25 cellular contexts compared by ENCODE assay signal in genomic region chr19:6842871-6843607, GRCh38. TPM values are rescaled to one million over a fixed set of nuclear protein-coding genes. Genes with fewer than 3 reads are reported as not detected.
A peak's percentile ranks its signal among the peaks of the same experiment; 100 is the strongest.
DNase-seq lines count a peak whose midpoint lies in the region; ATAC-seq and TF ChIP-seq lines count a peak whose summit lies in the region.
"Had no signal": no experiment of that assay in that cellular context is flagged by ENCODE, and none has a peak within 500 bp of the region (broad histone marks: within the 10 kb centered on the region; RNA-seq: fewer than 3 reads in every experiment).

No MANE protein-coding gene starts in this region.

- H3K9me3 Mint-ChIP-seq in activated naive CD4-positive, alpha-beta T cell treated with anti-CD3 and anti-CD28 coated beads for 36 hours = no peaks in the 10 kb centered on the region
- no peaks in the 10 kb centered on the region for H3K9me3 Mint-ChIP-seq in T-cell
- H3K9me3 Mint-ChIP-seq in chondrocyte (ENCODE audit: low read depth) = no peaks in the 10 kb centered on the region
- H3K9me3 Mint-ChIP-seq: dendritic cell treated with granulocyte-macrophage colony-stimulating factor and Interleukin-4, amounts not matched to agents 40 ng/mL and 50 ng/mL, for 4 days; type B pancreatic cell had no signal

- peaks cover 4% of the 10 kb centered on the region for H3K4me1 Mint-ChIP-seq in activated naive CD4-positive, alpha-beta T cell treated with anti-CD3 and anti-CD28 coated beads for 36 hours (ENCODE audit: low read depth)
- peaks cover 0 to 4% (median 3%) of the 10 kb centered on the region in 3 donors for H3K4me1 Mint-ChIP-seq in T-cell
- no peaks in the 10 kb centered on the region for H3K4me1 Mint-ChIP-seq in chondrocyte (ENCODE audit: low read depth)

- peak overlapping the region; percentile 63 for H3K27ac Mint-ChIP-seq in activated naive CD4-positive, alpha-beta T cell treated with anti-CD3 and anti-CD28 coated beads for 36 hours
- H3K27ac Mint-ChIP-seq in T-cell = peak overlapping the region; percentile 65 to 75
- no peak overlapping the region for H3K27ac Mint-ChIP-seq in chondrocyte (ENCODE audit: unreplicated experiment)
- H3K27ac Mint-ChIP-seq: activated CD4-positive, alpha-beta T cell treated with anti-CD3 and anti-CD28 coated beads for 36 hours; dendritic cell treated with granulocyte-macrophage colony-stimulating factor and Interleukin-4, amounts not matched to agents 40 ng/mL and 50 ng/mL, for 4 days; type B pancreatic cell had no signal

- H3K27me3 Mint-ChIP-seq in activated naive CD4-positive, alpha-beta T cell treated with anti-CD3 and anti-CD28 coated beads for 36 hours (ENCODE audit: low read depth) = no peaks in the 10 kb centered on the region
- H3K27me3 Mint-ChIP-seq in T-cell = no peaks in the 10 kb centered on the region
- H3K27me3 Mint-ChIP-seq in chondrocyte (ENCODE audit: low read depth) = peaks cover 3% of the 10 kb centered on the region
- H3K27me3 Mint-ChIP-seq: activated CD4-positive, alpha-beta T cell treated with anti-CD3 and anti-CD28 coated beads for 36 hours; dendritic cell treated with granulocyte-macrophage colony-stimulating factor and Interleukin-4, amounts not matched to agents 40 ng/mL and 50 ng/mL, for 4 days; type B pancreatic cell had no signal

- no peaks in the 10 kb centered on the region for H3K36me3 ChIP-seq in gastroesophageal sphincter
- H3K36me3 ChIP-seq: ascending aorta, cardiac muscle cell, esophagus squamous epithelium, right lobe of liver had no signal

- H3K27me3 ChIP-seq in gastroesophageal sphincter = peaks cover 4% of the 10 kb centered on the region
- H3K27me3 ChIP-seq: ascending aorta, cardiac muscle cell, esophagus squamous epithelium, right lobe of liver had no signal

- ATAC-seq in T-cell (replicated peaks in 1 of 4) (no peak), HG02642 (IDR thresholded peaks at IDR 0.05; ENCODE audit: poor library complexity, unreplicated experiment) (no peak), gastroesophageal sphincter (no peak)
- ATAC-seq: activated CD4-positive, alpha-beta T cell treated with anti-CD3 and anti-CD28 coated beads for 36 hours; left cardiac atrium; right lobe of liver had no signal

- POLR2A ChIA-PET in T-cell (lab: Charles Lee) = interaction anchor here in 1 of 2 donors (0.6 kb wide), 1 partner anchor 190 kb away, joined by 14 read pairs; no protein-coding TSS in a partner anchor

- H3K9me3 ChIP-seq in gastroesophageal sphincter = no peaks in the 10 kb centered on the region
- H3K9me3 ChIP-seq: ascending aorta, esophagus squamous epithelium, right lobe of liver had no signal

- CTCF ChIA-PET in activated naive CD4-positive, alpha-beta T cell treated with anti-CD3 and anti-CD28 coated beads for 36 hours (lab: Charles Lee) = interaction anchor here (0.6 to 1.2 kb wide), 2 partner anchors 71 to 484 kb away, joined by 3 read pairs; partner anchors contain the start of gene VAV1
- CTCF ChIA-PET in T-cell (lab: Charles Lee) = interaction anchor here in 1 of 2 donors (0.6 to 0.7 kb wide), 2 partner anchors 47 to 599 kb away, joined by 3 to 14 read pairs; no protein-coding TSS in a partner anchor

- WGBS in gastroesophageal sphincter (ENCODE audit: low coverage in 1 of 2), 2 donors = 64 to 70% methylated on average over 4 to 5 of the region's 5 CpGs

- no peak for TF ChIP-seq POLR2A in gastroesophageal sphincter (IDR thresholded peaks at IDR 0.05)

- TF ChIP-seq CTCF in chondrocyte (IDR thresholded peaks at IDR 0.05) = no peak
- no peak for TF ChIP-seq CTCF in gastroesophageal sphincter (IDR thresholded peaks at IDR 0.05)

- no peaks in the 10 kb centered on the region for H3K4me1 ChIP-seq in gastroesophageal sphincter
- H3K4me1 ChIP-seq: ascending aorta, esophagus squamous epithelium, right lobe of liver had no signal

- no peak overlapping the region for H3K27ac ChIP-seq in gastroesophageal sphincter
- H3K27ac ChIP-seq: ascending aorta, cardiac muscle cell, esophagus squamous epithelium, right lobe of liver, RWPE1 had no signal

- no peak for TF ChIP-seq EP300 in gastroesophageal sphincter (IDR thresholded peaks at IDR 0.05)

- no peak overlapping the region for H3K4me3 Mint-ChIP-seq in activated naive CD4-positive, alpha-beta T cell treated with anti-CD3 and anti-CD28 coated beads for 36 hours
- H3K4me3 Mint-ChIP-seq in T-cell (no peak overlapping the region), chondrocyte (ENCODE audit: unreplicated experiment) (no peak overlapping the region)
- H3K4me3 Mint-ChIP-seq: activated CD4-positive, alpha-beta T cell treated with anti-CD3 and anti-CD28 coated beads for 36 hours; dendritic cell treated with granulocyte-macrophage colony-stimulating factor and Interleukin-4, amounts not matched to agents 40 ng/mL and 50 ng/mL, for 4 days; type B pancreatic cell had no signal

- H3K4me3 ChIP-seq in gastroesophageal sphincter = no peak overlapping the region
- H3K4me3 ChIP-seq: ascending aorta, cardiac muscle cell, esophagus squamous epithelium, right lobe of liver had no signal

- no peak for DNase-seq in activated naive CD4-positive, alpha-beta T cell treated with anti-CD3 and anti-CD28 coated beads for 36 hours
- no peak for DNase-seq in activated naive CD4-positive, alpha-beta T cell (lab: John Stamatoyannopoulos, UW)
- DNase-seq in T-cell (no peak), chondrocyte (ENCODE audit: low spot score) (peak; percentile 24), posterior vena cava (ENCODE audit: low spot score) (peak; percentile 20), cortex of kidney (lab: John Stamatoyannopoulos, UW) (no peak)
- DNase-seq: ACHN; activated CD4-positive, alpha-beta T cell treated with anti-CD3 and anti-CD28 coated beads for 36 hours; Calu3; DMS79 treated with DMSO at 0.1 percent for 48 hours; esophagus squamous epithelium; foreskin melanocyte; left cardiac atrium; NCI-H1436; stimulated activated CD4-positive, alpha-beta T cell treated with anti-CD3 and anti-CD28 coated beads, Interleukin-12 subunit alpha, Interleukin-12 subunit beta, amount 100 ng/mL, for 4 hours; stimulated activated CD4-positive, alpha-beta T cell treated with anti-CD3 and anti-CD28 coated beads, Interleukin-4, amount 100 ng/mL, for 1 hour; T-helper 2 cell had no signal

- intact Hi-C loops in activated naive CD4-positive, alpha-beta T cell treated with anti-CD3 and anti-CD28 coated beads for 36 hours (cut with micrococcal nuclease) = no loop called here
- intact Hi-C loops in posterior vena cava (cut with DNase I) = no loop called here

- peaks cover 24% of the 10 kb centered on the region for H3K36me3 Mint-ChIP-seq in activated naive CD4-positive, alpha-beta T cell treated with anti-CD3 and anti-CD28 coated beads for 36 hours (ENCODE audit: low read depth)
- peaks cover 30% of the 10 kb centered on the region for H3K36me3 Mint-ChIP-seq in T-cell
- no peaks in the 10 kb centered on the region for H3K36me3 Mint-ChIP-seq in chondrocyte (ENCODE audit: low read depth)
- H3K36me3 Mint-ChIP-seq: type B pancreatic cell had no signal

RNA-seq across cellular contexts. Expression of gene ADGRE1, which starts 44.3 kb away (rescaled TPM):
- total RNA-seq in activated naive CD4-positive, alpha-beta T cell treated with anti-CD3 and anti-CD28 coated beads for 36 hours = 10 to 100 TPM in 1 of 2 experiments, 1 to 10 TPM in 1; 9.1 to 11.2 TPM
- 1 to 10 TPM; 3.4 to 9.7 (median 3.7) TPM for total RNA-seq in T-cell
- not detected in 3 replicates for total RNA-seq in chondrocyte
- under 1 TPM; 0.48 to 0.93 TPM for total RNA-seq in posterior vena cava
- total RNA-seq in gastroesophageal sphincter = under 1 TPM in 1 of 4 donors, not detected in 3; 0.13 TPM
- total RNA-seq: ascending aorta, Calu3, cardiac muscle cell had no signal

Comparison
In these comparisons a context has a peak if more than half of its experiments do, and no peak if none do; other contexts are left out.
1. DNase-seq: peak in chondrocyte (single experiment) and posterior vena cava (single experiment); none in activated naive CD4-positive, alpha-beta T cell treated with anti-CD3 and anti-CD28 coated beads for 36 hours (single experiment), activated naive CD4-positive, alpha-beta T cell (0 of 4), T-cell (0 of 34) and cortex of kidney (single experiment).